In genomic region chr15:95328559-95328958, GRCh38 we compare ENCODE assay signal across 12 cellular contexts.
"Had no signal": no experiment of that assay in that cellular context is flagged by ENCODE, and none has a peak within 500 bp of the region (broad histone marks: within the 10 kb centered on the region; RNA-seq: fewer than 3 reads in every experiment).

No MANE protein-coding gene starts in this region.

- H3K27me3 ChIP-seq: brain microvascular endothelial cell had no signal

- H3K4me3 ChIP-seq: lower lobe of right lung, thoracic aorta had no signal

- H3K36me3 ChIP-seq: brain microvascular endothelial cell, esophagus squamous epithelium, lower lobe of right lung, thoracic aorta had no signal

- FAIRE-seq: small intestine had no signal

- H3K9me3 ChIP-seq: esophagus squamous epithelium, lower lobe of right lung, thoracic aorta had no signal

- H3K9me3 Mint-ChIP-seq: activated naive CD8-positive, alpha-beta T cell treated with anti-CD3 and anti-CD28 coated beads for 36 hours; activated T-helper 1 cell treated with anti-CD3 and anti-CD28 coated beads, Interleukin-12 subunit alpha, Interleukin-12 subunit beta, Interleukin-2, Interleukin-4 antibody, amounts not matched to agents 30 ng/mL and 10 ng/mL and 1 ng/mL, durations not matched to agents 14 hours and 24 hours and 36 hours; dendritic cell treated with granulocyte-macrophage colony-stimulating factor and Interleukin-4, amounts not matched to agents 40 ng/mL and 50 ng/mL, for 4 days; stimulated activated naive CD8-positive, alpha-beta T cell treated with anti-CD3 and anti-CD28 coated beads, Interleukin-15, Interleukin-2, amounts not matched to agents 100 ng/mL and 50 ng/mL, for 24 hours had no signal

- H3K27ac Mint-ChIP-seq: activated naive CD8-positive, alpha-beta T cell treated with anti-CD3 and anti-CD28 coated beads for 36 hours; activated T-helper 1 cell treated with anti-CD3 and anti-CD28 coated beads, Interleukin-12 subunit alpha, Interleukin-12 subunit beta, Interleukin-2, Interleukin-4 antibody, amounts not matched to agents 30 ng/mL and 10 ng/mL and 1 ng/mL, durations not matched to agents 14 hours and 24 hours and 36 hours; dendritic cell treated with granulocyte-macrophage colony-stimulating factor and Interleukin-4, amounts not matched to agents 40 ng/mL and 50 ng/mL, for 4 days; stimulated activated naive CD8-positive, alpha-beta T cell treated with anti-CD3 and anti-CD28 coated beads, Interleukin-15, Interleukin-2, amounts not matched to agents 100 ng/mL and 50 ng/mL, for 24 hours had no signal

- DNase-seq: activated CD4-positive, CD25-positive, alpha-beta regulatory T cell treated with anti-CD3 and anti-CD28 coated beads, Interleukin-2, amount 50 U/mL, for 72 hours; activated naive CD8-positive, alpha-beta T cell treated with anti-CD3 and anti-CD28 coated beads for 36 hours; anterior cingulate cortex; brain microvascular endothelial cell; esophagus squamous epithelium; lower lobe of right lung; retina; small intestine had no signal

- H3K4me3 Mint-ChIP-seq: activated naive CD8-positive, alpha-beta T cell treated with anti-CD3 and anti-CD28 coated beads for 36 hours; activated T-helper 1 cell treated with anti-CD3 and anti-CD28 coated beads, Interleukin-12 subunit alpha, Interleukin-12 subunit beta, Interleukin-2, Interleukin-4 antibody, amounts not matched to agents 30 ng/mL and 10 ng/mL and 1 ng/mL, durations not matched to agents 14 hours and 24 hours and 36 hours; dendritic cell treated with granulocyte-macrophage colony-stimulating factor and Interleukin-4, amounts not matched to agents 40 ng/mL and 50 ng/mL, for 4 days; stimulated activated naive CD8-positive, alpha-beta T cell treated with anti-CD3 and anti-CD28 coated beads, Interleukin-15, Interleukin-2, amounts not matched to agents 100 ng/mL and 50 ng/mL, for 24 hours had no signal

- ATAC-seq: lower lobe of right lung had no signal

- H3K36me3 Mint-ChIP-seq: activated naive CD8-positive, alpha-beta T cell treated with anti-CD3 and anti-CD28 coated beads for 36 hours had no signal

- H3K27ac ChIP-seq: brain microvascular endothelial cell, thoracic aorta had no signal
